12 cellular contexts compared by ENCODE assay signal in genomic region chr4:86441175-86441960, GRCh38.
DNase-seq lines count a peak whose midpoint lies in the region; ATAC-seq and TF ChIP-seq lines count a peak whose summit lies in the region.
"Had no signal": no experiment of that assay in that cellular context is flagged by ENCODE, and none has a peak within 500 bp of the region (broad histone marks: within the 10 kb centered on the region; RNA-seq: fewer than 3 reads in every experiment).

No MANE protein-coding gene starts in this region.

- H3K27me3 ChIP-seq in neural progenitor cell (no peaks in the 10 kb centered on the region), ovary (no peaks in the 10 kb centered on the region), adrenal gland (no peaks in the 10 kb centered on the region)

- H3K27me3 Mint-ChIP-seq in neural progenitor cell (ENCODE audit: insufficient read depth, low read depth) = no peaks in the 10 kb centered on the region

- no peaks in the 10 kb centered on the region for H4K20me1 ChIP-seq in neural progenitor cell (ENCODE audit: low read depth)

- peak overlapping the region; percentile 23 for H2AFZ ChIP-seq in neural progenitor cell (replicated peaks)

- H3F3A ChIP-seq in neural progenitor cell (ENCODE audit: low read depth) = peaks cover 35% of the 10 kb centered on the region

- peaks cover 11% of the 10 kb centered on the region for H3K36me3 ChIP-seq in neural progenitor cell
- H3K36me3 ChIP-seq in ovary = no peaks in the 10 kb centered on the region
- H3K36me3 ChIP-seq in adrenal gland (replicated peaks in 1 of 2) = no peaks in the 10 kb centered on the region

- H3K36me3 Mint-ChIP-seq in neural progenitor cell = peaks cover 28% of the 10 kb centered on the region
- H3K36me3 Mint-ChIP-seq: activated naive CD8-positive, alpha-beta T cell treated with anti-CD3 and anti-CD28 coated beads for 36 hours had no signal

- H3K79me2 ChIP-seq in neural progenitor cell (ENCODE audit: low read depth) = no peaks in the 10 kb centered on the region

- peak; percentile 27 for TF ChIP-seq CTCF in neural progenitor cell (IDR thresholded peaks at IDR 0.05)
- no peak for TF ChIP-seq CTCF in ovary (IDR thresholded peaks at IDR 0.05)
- no peak for TF ChIP-seq CTCF in adrenal gland (IDR thresholded peaks at IDR 0.05)

- H3K9me3 ChIP-seq in neural progenitor cell (ENCODE audit: low read depth) (peaks cover 19% of the 10 kb centered on the region), ovary (no peaks in the 10 kb centered on the region), adrenal gland (replicated peaks in 1 of 3) (no peaks in the 10 kb centered on the region)

- TF ChIP-seq POLR2A in ovary (IDR thresholded peaks at IDR 0.05) (no peak), adrenal gland (IDR thresholded peaks at IDR 0.05) (no peak)

- intact Hi-C loops in ovary (cut with DNase I) (no loop called here), adrenal gland (cut with DNase I) (no loop called here)

- peak overlapping the region; percentile 94 for H3K27ac Mint-ChIP-seq in neural progenitor cell
- H3K27ac Mint-ChIP-seq: activated naive CD8-positive, alpha-beta T cell treated with anti-CD3 and anti-CD28 coated beads for 36 hours; stimulated activated naive CD8-positive, alpha-beta T cell treated with anti-CD3 and anti-CD28 coated beads, Interleukin-15, Interleukin-2, amounts not matched to agents 100 ng/mL and 50 ng/mL, for 24 hours had no signal

- peak overlapping the region; percentile 53 for H3K4me2 ChIP-seq in neural progenitor cell

- ATAC-seq in GM19324 (IDR thresholded peaks at IDR 0.05; ENCODE audit: low FRiP score, unreplicated experiment) (peak; percentile 49), HG03196 (IDR thresholded peaks at IDR 0.05; ENCODE audit: unreplicated experiment) (peak; percentile 55)
- ATAC-seq: sciatic nerve had no signal

- 60 to 70% (median 64%) methylated on average over 3 of the region's 3 CpGs for WGBS in ovary, 3 donors
- 46 to 62% (median 52%) methylated on average over 3 of the region's 3 CpGs for WGBS in adrenal gland, 4 donors

- TF ChIP-seq EP300 in ovary (IDR thresholded peaks at IDR 0.05) = no peak

- peaks cover 31% of the 10 kb centered on the region for H3K9me3 Mint-ChIP-seq in neural progenitor cell

- H3K4me1 ChIP-seq in neural progenitor cell (peaks cover 26% of the 10 kb centered on the region), ovary (ENCODE audit: insufficient read depth) (no peaks in the 10 kb centered on the region), adrenal gland (replicated peaks in 1 of 2) (peaks cover 0 to 4% of the 10 kb centered on the region in 2 donors)

- DNase-seq in caudate nucleus (lab: John Stamatoyannopoulos, UW) = peak in 1 of 61 donors; percentile 3
- peak; percentile 68 for DNase-seq in neural progenitor cell (ENCODE audit: low spot score)
- DNase-seq in ovary = no peak
- DNase-seq in cerebellar nuclear complex (lab: John Stamatoyannopoulos, UW) = no peak
- no peak for DNase-seq in adrenal gland
- DNase-seq in NK-92 treated with Interleukin-12 subunit alpha and Interleukin-12 subunit beta, amount 100 ng/mL, for 24 hours (lab: John Stamatoyannopoulos, UW) = no peak
- DNase-seq: activated naive CD8-positive, alpha-beta T cell treated with anti-CD3 and anti-CD28 coated beads for 36 hours; NCI-H2171 treated with DMSO at 0.1 percent for 48 hours had no signal

- H3K9ac ChIP-seq in neural progenitor cell = no peak overlapping the region

- peak overlapping the region; percentile 39 for H3K27ac ChIP-seq in caudate nucleus (ENCODE audit: low read depth, low read length)
- H3K27ac ChIP-seq in neural progenitor cell = peak overlapping the region; percentile 87
- no peak overlapping the region for H3K27ac ChIP-seq in ovary
- no peak overlapping the region for H3K27ac ChIP-seq in adrenal gland

- H3K4me1 Mint-ChIP-seq in neural progenitor cell = peaks cover 30% of the 10 kb centered on the region
- H3K4me1 Mint-ChIP-seq: activated naive CD8-positive, alpha-beta T cell treated with anti-CD3 and anti-CD28 coated beads for 36 hours had no signal

- H3K4me3 ChIP-seq in neural progenitor cell (peak overlapping the region; percentile 14), ovary (no peak overlapping the region), adrenal gland (no peak overlapping the region)

- H3K4me3 Mint-ChIP-seq in neural progenitor cell = peak overlapping the region; percentile 41
- H3K4me3 Mint-ChIP-seq: activated naive CD8-positive, alpha-beta T cell treated with anti-CD3 and anti-CD28 coated beads for 36 hours; stimulated activated naive CD8-positive, alpha-beta T cell treated with anti-CD3 and anti-CD28 coated beads, Interleukin-15, Interleukin-2, amounts not matched to agents 100 ng/mL and 50 ng/mL, for 24 hours had no signal

Comparison
In these comparisons a context has a peak if more than half of its experiments do, and no peak if none do; other contexts are left out.
1. H3K27ac ChIP-seq: peak in caudate nucleus (single experiment) and neural progenitor cell (single experiment); none in ovary (0 of 2) and adrenal gland (0 of 5).